1 cellular context compared by ENCODE assay signal in genomic region chr11:112073941-112074811, GRCh38.
A peak's percentile ranks its signal among the peaks of the same experiment; 100 is the strongest.
TF ChIP-seq lines count a peak whose summit lies in the region.

Gene NKAPD1, plus strand, starts transcription at chr11:112074299. Its CDS starts 1,276 bp downstream, at chr11:112075575.
Gene PIH1D2, minus strand, starts transcription at chr11:112074017. Its CDS starts 843 bp downstream, at chr11:112073174.

TF ChIP-seq in GM12878, 131 proteins besides CTCF, POLR2A, EP300 and RAD21 (continued from another document):
- no peak for TF ChIP-seq NFYA (IDR thresholded peaks at IDR 0.05; ENCODE audit: borderline replicate concordance, low read depth, low read length)
- TF ChIP-seq EGR1 (IDR thresholded peaks at IDR 0.05; ENCODE audit: borderline replicate concordance in 1 of 2, low read depth in 2 of 2, low read length in 2 of 2), result peak in 1 of 2 experiments; percentile 44; a peak in 1 of 3 replicates
- TF ChIP-seq ZNF384 (IDR thresholded peaks at IDR 0.05; ENCODE audit: borderline replicate concordance, low read depth, low read length), result peak; percentile 37; the same call in 1 of the 2 replicates
- no peak for TF ChIP-seq TARDBP (IDR thresholded peaks at IDR 0.05; ENCODE audit: borderline replicate concordance)
- TF ChIP-seq SMAD5 (IDR thresholded peaks at IDR 0.05; ENCODE audit: low read depth), result no peak
- no peak; the same call in 1 of the 2 replicates for TF ChIP-seq FOXM1 (IDR thresholded peaks at IDR 0.05; ENCODE audit: low read depth, low read length)
- TF ChIP-seq YBX1 (IDR thresholded peaks at IDR 0.05), result no peak
- no peak for TF ChIP-seq E2F4 (IDR thresholded peaks at IDR 0.05; ENCODE audit: low read depth, low read length)
- peak; percentile 33; the same call in 1 of the 2 replicates for TF ChIP-seq MYB (IDR thresholded peaks at IDR 0.05; ENCODE audit: borderline replicate concordance, low read depth, low read length)
- TF ChIP-seq SMAD1 (IDR thresholded peaks at IDR 0.05; ENCODE audit: low read depth, partially characterized antibody), result peak; percentile 44
- no peak for TF ChIP-seq RCOR1 (conservative IDR thresholded peaks at IDR 0.05; ENCODE audit: low read depth, low read length)
